15 cellular contexts compared by ENCODE assay signal in the genomic region with DNA sequence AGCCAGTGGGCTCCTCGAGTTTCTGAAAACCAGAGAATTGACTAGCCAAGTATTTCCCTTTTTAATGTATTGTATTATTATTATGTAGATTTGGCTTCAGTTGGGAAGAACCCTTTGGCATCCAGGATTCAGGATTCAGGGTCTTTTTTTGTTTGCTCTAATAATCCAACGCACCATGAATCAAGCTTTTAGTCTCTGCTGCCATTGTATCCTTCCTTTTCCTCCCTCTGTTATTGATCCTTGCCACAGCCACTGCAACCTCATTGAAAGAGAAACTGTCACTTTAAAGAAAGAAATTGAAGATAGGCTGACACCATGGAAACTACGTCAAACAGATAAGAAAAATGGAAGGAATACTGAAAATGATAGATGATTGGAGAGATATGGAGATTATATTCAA.
DNase-seq lines count a peak whose midpoint lies in the region; ATAC-seq and TF ChIP-seq lines count a peak whose summit lies in the region.
"Had no signal": no experiment of that assay in that cellular context is flagged by ENCODE, and none has a peak within 500 bp of the region (broad histone marks: within the 10 kb centered on the region; RNA-seq: fewer than 3 reads in every experiment).

No MANE protein-coding gene starts in this region.

- H3K9me3 ChIP-seq in H9 (ENCODE audit: control insufficient read depth, low read depth, low read length) (no peaks in the 10 kb centered on the region), ectodermal cell (ENCODE audit: control insufficient read depth, low read length) (no peaks in the 10 kb centered on the region), iPS-20b (ENCODE audit: insufficient read depth, low read depth, low read length) (peaks cover 3% of the 10 kb centered on the region; the same call in 1 of the 2 replicates), neuronal stem cell (replicated peaks in 1 of 2; ENCODE audit: control insufficient read depth in 2 of 2, insufficient read depth in 1 of 2, low read depth in 1 of 2, low read length in 2 of 2) (no peaks in the 10 kb centered on the region)

- no peak overlapping the region for H2AFZ ChIP-seq in H9 (ENCODE audit: low read length)
- no peak overlapping the region for H2AFZ ChIP-seq in neuronal stem cell (ENCODE audit: low read length)

- H3K23ac ChIP-seq in H9 (ENCODE audit: insufficient read length, low read depth, low read length) = no peak overlapping the region
- H3K23ac ChIP-seq in neuronal stem cell (ENCODE audit: low read depth, low read length, poor library complexity) = no peak overlapping the region

- H3K36me3 ChIP-seq in ectodermal cell (ENCODE audit: control insufficient read depth, insufficient read depth, low read length) (no peaks in the 10 kb centered on the region), iPS-20b (ENCODE audit: insufficient read depth, low read depth, low read length) (no peaks in the 10 kb centered on the region), neuronal stem cell (replicated peaks in 1 of 2; ENCODE audit: control insufficient read depth in 2 of 2, insufficient read depth in 2 of 2, low read length in 2 of 2) (no peaks in the 10 kb centered on the region)

- H3K27ac ChIP-seq in H9 (ENCODE audit: insufficient read length, low read depth, low read length) (peak overlapping the region; percentile 7), ectodermal cell (ENCODE audit: insufficient read depth, low read depth, low read length, poor library complexity, severe bottlenecking) (peak overlapping the region; percentile 1), iPS-20b (ENCODE audit: low read length) (no peak overlapping the region), neuronal stem cell (replicated peaks; ENCODE audit: low read length) (no peak overlapping the region)
- H3K27ac ChIP-seq: HL-60 had no signal

- H3K27me3 Mint-ChIP-seq in H9 (ENCODE audit: low read depth) = no peaks in the 10 kb centered on the region
- H3K27me3 Mint-ChIP-seq: B cell; CD4-positive, alpha-beta T cell had no signal

- no CpG with 5 or more reads among the region's 3 CpGs for WGBS in H9 (ENCODE audit: extremely low coverage, insufficient read length, low lambda C conversion rate)
- 41 to 49% methylated on average over 2 to 3 of the region's 3 CpGs for WGBS in ectodermal cell, 2 experiments
- WGBS in neuronal stem cell (ENCODE audit: extremely low coverage in 2 of 2, insufficient read length in 2 of 2, insufficient replicate concordance in 1 of 2), 2 donors = no CpG with 5 or more reads among the region's 3 CpGs

- H4K5ac ChIP-seq in H9 (ENCODE audit: insufficient read length, low read depth, low read length) = no peak overlapping the region

- H3T11ph ChIP-seq in H9 (ENCODE audit: low read length) = no peak overlapping the region

- peaks cover 0 to 6% of the 10 kb centered on the region in 2 experiments; a peak in 1 of 5 replicates for H3K9me3 Mint-ChIP-seq in H9

- no peak overlapping the region for H2BK15ac ChIP-seq in H9 (ENCODE audit: low read depth, low read length)
- H2BK15ac ChIP-seq in neuronal stem cell (ENCODE audit: low read length) = no peak overlapping the region

- H3K4ac ChIP-seq in H9 (ENCODE audit: low read depth, low read length) = no peak overlapping the region
- H3K4ac ChIP-seq in neuronal stem cell (ENCODE audit: low read length) = no peak overlapping the region

- no peak overlapping the region for H3K4me3 ChIP-seq in ectodermal cell (ENCODE audit: insufficient read depth, low read depth, low read length)
- H3K4me3 ChIP-seq in iPS-20b (ENCODE audit: low read length) = peak overlapping the region; percentile 23; the same call in 1 of the 2 replicates
- no peak overlapping the region for H3K4me3 ChIP-seq in neuronal stem cell (ENCODE audit: low read length in 2 of 2)
- H3K4me3 ChIP-seq: GM12878 had no signal

- H4K20me1 ChIP-seq in H9 (ENCODE audit: control insufficient read depth, insufficient read depth, insufficient read length) = no peaks in the 10 kb centered on the region

- H4K91ac ChIP-seq in H9 (ENCODE audit: insufficient read length, low read depth, low read length) = no peak overlapping the region
- H4K91ac ChIP-seq in neuronal stem cell (ENCODE audit: low read depth, low read length, poor library complexity) = no peak overlapping the region

- H2BK5ac ChIP-seq in H9 (ENCODE audit: insufficient read length, low read length) (no peak overlapping the region), neuronal stem cell (ENCODE audit: low read length) (no peak overlapping the region)

- H3K9ac ChIP-seq in H9 (ENCODE audit: extremely low read depth, insufficient read length, low read length) = no peak overlapping the region
- no peak overlapping the region; the same call in 1 of the 2 replicates for H3K9ac ChIP-seq in iPS-20b (ENCODE audit: low read depth, low read length)
- H3K9ac ChIP-seq in neuronal stem cell (ENCODE audit: low read depth, low read length, poor library complexity) = no peak overlapping the region

- DNase-seq in H9 (no peak), neuronal stem cell (ENCODE audit: low spot score) (peak; percentile 4), GOT3 (lab: John Stamatoyannopoulos, UW) (no peak), G401 (ENCODE audit: low spot score) (no peak)
- DNase-seq: C1 segment of cervical spinal cord; Calu3; CD4-positive, alpha-beta T cell; DMS 273 treated with DMSO at 0.1 percent for 48 hours had no signal

- H3K23me2 ChIP-seq in H9 (ENCODE audit: insufficient read length, low read depth, low read length, poor library complexity, severe bottlenecking) = no peaks in the 10 kb centered on the region

- no peak for TF ChIP-seq CTCF in H9 (conservative IDR thresholded peaks at IDR 0.05)

- H3K14ac ChIP-seq in H9 (ENCODE audit: insufficient read depth, low read length) = no peak overlapping the region
- no peak overlapping the region for H3K14ac ChIP-seq in neuronal stem cell (ENCODE audit: low read length)

- no peak overlapping the region for H3K56ac ChIP-seq in H9 (ENCODE audit: insufficient read length, low read depth, low read length)

- H3K18ac ChIP-seq in H9 (ENCODE audit: insufficient read length, low read depth, low read length) = no peak overlapping the region
- H3K18ac ChIP-seq in neuronal stem cell (ENCODE audit: low read length) = no peak overlapping the region

- H2BK120ac ChIP-seq in H9 (ENCODE audit: low read depth, low read length, poor library complexity, severe bottlenecking) (no peak overlapping the region), neuronal stem cell (ENCODE audit: low read depth, low read length) (no peak overlapping the region)

- H3K79me1 ChIP-seq in H9 (ENCODE audit: insufficient read depth, low read depth, low read length, poor library complexity, severe bottlenecking) = no peaks in the 10 kb centered on the region
- H3K79me1 ChIP-seq in neuronal stem cell (ENCODE audit: low read depth, low read length) = no peaks in the 10 kb centered on the region

- H2AK5ac ChIP-seq in H9 (ENCODE audit: insufficient read length, low read length) = no peak overlapping the region
- no peak overlapping the region for H2AK5ac ChIP-seq in neuronal stem cell (ENCODE audit: low read depth, low read length)

- H3K4me1 Mint-ChIP-seq in H9 = peaks cover 28 to 33% of the 10 kb centered on the region in 2 experiments
- H3K4me1 Mint-ChIP-seq: B cell had no signal

- in situ Hi-C loops in G401 (cut with HindIII; ENCODE audit: low sequenced_read_pairs) = no loop called here

- peak overlapping the region in 1 of 3 experiments; percentile 78; a peak in 3 of 7 replicates for H3K27ac Mint-ChIP-seq in H9
- H3K27ac Mint-ChIP-seq: B cell; CD4-positive, alpha-beta T cell had no signal

- H4K8ac ChIP-seq in H9 (replicated peaks; ENCODE audit: insufficient read length, low read depth, low read length) (no peak overlapping the region), neuronal stem cell (ENCODE audit: low read depth, low read length) (no peak overlapping the region)

- H2BK20ac ChIP-seq in H9 (ENCODE audit: low read depth, low read length, poor library complexity, severe bottlenecking) = no peak overlapping the region

- no peak overlapping the region for H2BK12ac ChIP-seq in H9 (ENCODE audit: insufficient read length, low read depth, low read length)
- no peak overlapping the region for H2BK12ac ChIP-seq in neuronal stem cell (ENCODE audit: low read length)

- H3K4me2 ChIP-seq in H9 (ENCODE audit: insufficient read depth, insufficient read length, low read length) = peak overlapping the region; percentile 13
- H3K4me2 ChIP-seq in neuronal stem cell (ENCODE audit: insufficient read depth, low read length, poor library complexity, severe bottlenecking) = peak overlapping the region; percentile 12

- no peaks in the 10 kb centered on the region for H3K27me3 ChIP-seq in H9 (ENCODE audit: insufficient read depth, low read length)
- no peaks in the 10 kb centered on the region for H3K27me3 ChIP-seq in ectodermal cell (ENCODE audit: control insufficient read depth, insufficient read depth, low read length, poor library complexity, severe bottlenecking)
- H3K27me3 ChIP-seq in iPS-20b (ENCODE audit: insufficient read depth, low read length) = no peaks in the 10 kb centered on the region
- H3K27me3 ChIP-seq in neuronal stem cell (ENCODE audit: control insufficient read depth in 3 of 3, insufficient read depth in 3 of 3, low read depth in 1 of 3, low read length in 3 of 3) = no peaks in the 10 kb centered on the region

- H3K36me3 Mint-ChIP-seq in H9 (ENCODE audit: insufficient read depth in 1 of 3, low read depth in 3 of 3) = peaks cover 0 to 13% (median 0%) of the 10 kb centered on the region in 3 experiments; a peak in 3 of 7 replicates

- H3K79me2 ChIP-seq in H9 (ENCODE audit: insufficient read depth, low read length) = no peaks in the 10 kb centered on the region

- ATAC-seq in GM21528 (IDR thresholded peaks at IDR 0.05; ENCODE audit: low FRiP score, unreplicated experiment) = no peak
- ATAC-seq: GM12878, HCT116 had no signal

- H3K4me3 Mint-ChIP-seq in H9 = peak overlapping the region in 1 of 2 experiments; percentile 9; a peak in 1 of 5 replicates
- H3K4me3 Mint-ChIP-seq: B cell; CD4-positive, alpha-beta T cell had no signal

- H3K4me1 ChIP-seq in H9 (ENCODE audit: insufficient read depth, low read length) = peaks cover 2% of the 10 kb centered on the region; the same call in 1 of the 2 replicates
- peaks cover 7% of the 10 kb centered on the region for H3K4me1 ChIP-seq in ectodermal cell (ENCODE audit: control insufficient read depth, insufficient read depth, low read length)
- H3K4me1 ChIP-seq in iPS-20b (ENCODE audit: insufficient read depth, low read length) = peaks cover 22% of the 10 kb centered on the region; the same call in 1 of the 2 replicates
- H3K4me1 ChIP-seq in neuronal stem cell (ENCODE audit: control insufficient read depth in 2 of 2, insufficient read depth in 1 of 2, low read depth in 1 of 2, low read length in 2 of 2) = peaks cover 3 to 15% of the 10 kb centered on the region in 2 donors

Comparison
In these comparisons a context has a peak if more than half of its experiments do, and no peak if none do; other contexts are left out.
1. H3K27ac ChIP-seq: peak in H9 (single experiment) and ectodermal cell (single experiment); none in iPS-20b (single experiment) and neuronal stem cell (single experiment).